ENCODE assay signal across 17 cellular contexts in the genomic region with DNA sequence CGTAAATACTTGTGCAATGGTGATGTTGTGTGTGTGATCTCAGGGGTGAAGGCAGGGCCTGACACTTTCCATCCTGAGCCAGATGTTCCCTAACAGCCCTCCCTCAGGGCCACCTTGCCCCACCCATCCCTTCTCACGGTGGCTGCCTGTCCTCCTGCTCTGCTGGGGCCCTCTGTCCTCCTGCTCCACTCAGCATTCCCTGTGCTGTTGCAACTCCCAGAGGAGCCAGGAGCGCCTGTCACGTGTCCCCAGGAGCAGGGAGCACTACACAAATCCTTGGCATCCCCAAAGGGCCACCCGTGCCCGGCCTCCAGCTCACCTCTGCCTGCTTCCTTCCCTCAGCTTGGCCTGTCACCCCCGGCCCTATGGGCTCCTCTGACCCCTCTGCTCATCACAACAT. TPM values are rescaled to one million over a fixed set of nuclear protein-coding genes. Genes with fewer than 3 reads are reported as not detected.
DNase-seq lines count a peak whose midpoint lies in the region; ATAC-seq and TF ChIP-seq lines count a peak whose summit lies in the region.
"Had no signal": no experiment of that assay in that cellular context is flagged by ENCODE, and none has a peak within 500 bp of the region (broad histone marks: within the 10 kb centered on the region; RNA-seq: fewer than 3 reads in every experiment).

No MANE protein-coding gene starts in this region.

- no peaks in the 10 kb centered on the region for H3K9me3 ChIP-seq in T-helper 17 cell (ENCODE audit: control insufficient read depth, low read length, poor library complexity, severe bottlenecking)
- H3K9me3 ChIP-seq: HAP-1, vagina had no signal

- H3K9me3 Mint-ChIP-seq in HFFc6: no peaks in the 10 kb centered on the region
- H3K9me3 Mint-ChIP-seq in stimulated activated effector memory CD8-positive, alpha-beta T cell treated with anti-CD3 and anti-CD28 coated beads, Interleukin-12 subunit alpha, Interleukin-12 subunit beta, amount 100 ng/mL, for 72 hours: no peaks in the 10 kb centered on the region
- H3K9me3 Mint-ChIP-seq: activated B cell treated with CpG ODN at 0.5 μM for 24 hours; CD4-positive, alpha-beta T cell had no signal

- H3K4me3 Mint-ChIP-seq in HFFc6: peak overlapping the region; percentile 82
- peak overlapping the region; percentile 87 for H3K4me3 Mint-ChIP-seq in T-helper 17 cell
- H3K4me3 Mint-ChIP-seq in stimulated activated effector memory CD8-positive, alpha-beta T cell treated with anti-CD3 and anti-CD28 coated beads, Interleukin-12 subunit alpha, Interleukin-12 subunit beta, amount 100 ng/mL, for 72 hours: peak overlapping the region; percentile 76
- H3K4me3 Mint-ChIP-seq: activated B cell treated with CpG ODN at 0.5 μM for 24 hours; CD4-positive, alpha-beta T cell had no signal

- peak overlapping the region; percentile 94 for H3K27ac Mint-ChIP-seq in HFFc6
- H3K27ac Mint-ChIP-seq in T-helper 17 cell: no peak overlapping the region
- peak overlapping the region; percentile 97 for H3K27ac Mint-ChIP-seq in stimulated activated effector memory CD8-positive, alpha-beta T cell treated with anti-CD3 and anti-CD28 coated beads, Interleukin-12 subunit alpha, Interleukin-12 subunit beta, amount 100 ng/mL, for 72 hours
- H3K27ac Mint-ChIP-seq: activated B cell treated with CpG ODN at 0.5 μM for 24 hours; CD4-positive, alpha-beta T cell had no signal

- no peak for ATAC-seq in T-helper 17 cell
- ATAC-seq in esophagus mucosa: peak; percentile 15
- peak; percentile 55 for ATAC-seq in stimulated activated effector memory CD8-positive, alpha-beta T cell treated with anti-CD3 and anti-CD28 coated beads, Interleukin-12 subunit alpha, Interleukin-12 subunit beta, amount 100 ng/mL, for 72 hours
- no peak for ATAC-seq in stimulated activated naive CD8-positive, alpha-beta T cell treated with anti-CD3 and anti-CD28 coated beads, Interleukin-15, Interleukin-2, amounts not matched to agents 100 U/mL and 50 U/mL, for 24 hours

- no peaks in the 10 kb centered on the region for H3K36me3 Mint-ChIP-seq in HFFc6 (ENCODE audit: low read depth)
- H3K36me3 Mint-ChIP-seq in T-helper 17 cell (ENCODE audit: low read depth): peaks cover 2% of the 10 kb centered on the region
- H3K36me3 Mint-ChIP-seq in stimulated activated effector memory CD8-positive, alpha-beta T cell treated with anti-CD3 and anti-CD28 coated beads, Interleukin-12 subunit alpha, Interleukin-12 subunit beta, amount 100 ng/mL, for 72 hours: no peaks in the 10 kb centered on the region

- H3K27me3 Mint-ChIP-seq in HFFc6 (ENCODE audit: insufficient read depth): peaks cover 3% of the 10 kb centered on the region
- peaks cover 7% of the 10 kb centered on the region for H3K27me3 Mint-ChIP-seq in T-helper 17 cell
- H3K27me3 Mint-ChIP-seq: CD4-positive, alpha-beta T cell had no signal

- no peak for TF ChIP-seq CTCF in HFFc6 (IDR thresholded peaks at IDR 0.05)

- H3K4me1 Mint-ChIP-seq in HFFc6 (ENCODE audit: low read depth) (peaks cover 21% of the 10 kb centered on the region), T-helper 17 cell (peaks cover 5% of the 10 kb centered on the region)
- H3K4me1 Mint-ChIP-seq in stimulated activated effector memory CD8-positive, alpha-beta T cell treated with anti-CD3 and anti-CD28 coated beads, Interleukin-12 subunit alpha, Interleukin-12 subunit beta, amount 100 ng/mL, for 72 hours: peaks cover 11% of the 10 kb centered on the region
- H3K4me1 Mint-ChIP-seq: activated B cell treated with CpG ODN at 0.5 μM for 24 hours had no signal

- DNase-seq in HFFc6 (no peak), T-helper 17 cell (no peak), T-helper 2 cell (no peak)
- no peak for DNase-seq in stimulated activated effector memory CD8-positive, alpha-beta T cell treated with anti-CD3 and anti-CD28 coated beads, Interleukin-12 subunit alpha, Interleukin-12 subunit beta, amount 100 ng/mL, for 72 hours (ENCODE audit: low spot score in 2 of 2)
- DNase-seq in stimulated activated naive CD8-positive, alpha-beta T cell treated with anti-CD3 and anti-CD28 coated beads, Interleukin-15, Interleukin-2, amounts not matched to agents 100 U/mL and 50 U/mL, for 24 hours: no peak
- DNase-seq in activated CD4-positive, alpha-beta T cell treated with anti-CD3 and anti-CD28 coated beads, Interleukin-2, amount 50 U/mL, for 1 hour: no peak
- DNase-seq: activated B cell treated with CpG ODN at 0.5 μM for 24 hours; activated naive CD4-positive, alpha-beta T cell treated with anti-CD3 and anti-CD28 coated beads, Interleukin-2, amount 50 U/mL, for 16 hours; CD4-positive, alpha-beta T cell; central memory CD4-positive, alpha-beta T cell; KBM-7; NCI-H345; occipital lobe; stimulated activated naive CD4-positive, alpha-beta T cell treated with Interleukin-2 at 50 U/mL for 16 hours had no signal

RNA-seq across cellular contexts. Expression of a gene that starts 10.2 kb away (rescaled TPM):
- total RNA-seq in HFFc6 (2021; fragmentation: NEBNext Ultra II Directional; extraction: Animal tissue kit (Norgen Biotek cat#: 25700)): 100 to 1,000 TPM; 166 to 184 (median 172) TPM
- 100 to 1,000 TPM; 157 to 174 TPM for total RNA-seq in T-helper 17 cell
- total RNA-seq in esophagus mucosa: 71.0 TPM

RNA-seq across cellular contexts. Expression of a gene that starts 54.6 kb away (rescaled TPM):
- 100 to 1,000 TPM; 104 to 125 (median 111) TPM for total RNA-seq in HFFc6 (2021; fragmentation: NEBNext Ultra II Directional; extraction: Animal tissue kit (Norgen Biotek cat#: 25700))
- 10 to 100 TPM; 53.3 TPM for total RNA-seq in T-helper 17 cell
- 22.6 TPM for total RNA-seq in esophagus mucosa

Comparison
In these comparisons a context has a peak if more than half of its experiments do, and no peak if none do; other contexts are left out.
1. ATAC-seq: peak in esophagus mucosa (single experiment) and stimulated activated effector memory CD8-positive, alpha-beta T cell treated with anti-CD3 and anti-CD28 coated beads, Interleukin-12 subunit alpha, Interleukin-12 subunit beta, amount 100 ng/mL, for 72 hours (single experiment); none in T-helper 17 cell (single experiment) and stimulated activated naive CD8-positive, alpha-beta T cell treated with anti-CD3 and anti-CD28 coated beads, Interleukin-15, Interleukin-2, amounts not matched to agents 100 U/mL and 50 U/mL, for 24 hours (single experiment).
2. Peak in every context shown above with its lines, with median percentiles within 50 percentile points of each other: H3K4me3 Mint-ChIP-seq.